20 cellular contexts compared by ENCODE assay signal in the genomic region with DNA sequence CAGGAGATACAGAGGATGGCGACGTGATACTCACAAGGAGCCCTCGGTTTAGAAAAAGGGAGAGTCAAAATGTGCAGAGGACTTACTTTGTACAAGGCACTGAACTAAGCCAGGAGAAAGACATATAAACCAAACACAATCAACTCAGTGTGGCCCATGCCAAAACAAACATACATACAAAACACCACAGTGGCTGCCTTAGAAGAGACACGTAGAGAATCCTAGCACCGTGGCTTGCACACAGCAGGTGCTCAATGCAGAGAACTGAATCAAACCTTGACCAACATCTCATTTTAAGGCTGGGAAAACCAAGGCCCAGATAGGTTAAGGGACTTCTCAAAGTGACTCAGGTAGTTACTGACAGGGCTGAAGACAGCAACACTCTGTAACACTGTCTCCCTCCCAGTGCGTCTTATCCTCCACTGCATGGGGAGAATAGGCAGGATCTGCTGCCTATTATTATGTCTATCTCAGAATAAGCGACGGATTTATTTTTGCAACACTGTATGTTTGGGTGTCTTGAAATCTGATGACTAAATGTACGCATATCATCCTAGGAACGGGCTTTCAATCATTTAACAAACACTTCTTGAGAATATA. TPM values are rescaled to one million over a fixed set of nuclear protein-coding genes. Genes with fewer than 3 reads are reported as not detected.
DNase-seq lines count a peak whose midpoint lies in the region; ATAC-seq and TF ChIP-seq lines count a peak whose summit lies in the region.
"Had no signal": no experiment of that assay in that cellular context is flagged by ENCODE, and none has a peak within 500 bp of the region (broad histone marks: within the 10 kb centered on the region; RNA-seq: fewer than 3 reads in every experiment).

No MANE protein-coding gene starts in this region.

- peaks cover 42% of the 10 kb centered on the region for H3K4me1 Mint-ChIP-seq in GM23338

- H3K27ac ChIP-seq in GM23338 (ENCODE audit: low read depth): peak overlapping the region; percentile 81
- no peak overlapping the region for H3K27ac ChIP-seq in PC-3 (ENCODE audit: low read length)
- H3K27ac ChIP-seq in heart left ventricle: peak overlapping the region in 11 of 12 donors; percentile 14 to 91 (median 46)
- peak overlapping the region; percentile 83 for H3K27ac ChIP-seq in rectal smooth muscle tissue (ENCODE audit: low read depth, low read length)
- H3K27ac ChIP-seq: skin epidermis had no signal

- BruUV-seq in PC-3 (replicated peaks; lab: Mats Ljungman, UMichigan): no TSS peak

- POLR2A ChIA-PET in PC-3 (lab: Charles Lee; ENCODE audit: unreplicated experiment): no interaction called here

- H3K4me3 ChIP-seq in GM23338 (no peak overlapping the region), PC-3 (ENCODE audit: low read length) (no peak overlapping the region), heart left ventricle (no peak overlapping the region), rectal smooth muscle tissue (ENCODE audit: low read length) (no peak overlapping the region), MG63 (no peak overlapping the region)
- H3K4me3 ChIP-seq: skin epidermis had no signal

- 42 to 45% (median 45%) methylated on average over 10 of the region's 10 CpGs for WGBS in heart left ventricle, 4 donors

- no peaks in the 10 kb centered on the region for H3K27me3 ChIP-seq in GM23338 (ENCODE audit: insufficient read depth)
- H3K27me3 ChIP-seq in PC-3 (ENCODE audit: low read length): no peaks in the 10 kb centered on the region
- no peaks in the 10 kb centered on the region for H3K27me3 ChIP-seq in heart left ventricle
- H3K27me3 ChIP-seq in rectal smooth muscle tissue (ENCODE audit: control insufficient read depth, insufficient read depth, low read length): no peaks in the 10 kb centered on the region
- no peaks in the 10 kb centered on the region for H3K27me3 ChIP-seq in MG63

- no peak overlapping the region; the same call in 2 of the 3 replicates for H3K4me3 Mint-ChIP-seq in GM23338
- H3K4me3 Mint-ChIP-seq: activated naive CD4-positive, alpha-beta T cell treated with anti-CD3 and anti-CD28 coated beads for 36 hours had no signal

- H3K36me3 Mint-ChIP-seq in GM23338 (ENCODE audit: low read depth): peaks cover 11% of the 10 kb centered on the region

- ATAC-seq in GM23338 (no peak), PC-3 (peak; percentile 55; the same call in 1 of the 2 replicates), heart left ventricle (peak in 2 of 4 donors; percentile 8 to 31), HG03520 (IDR thresholded peaks at IDR 0.05; ENCODE audit: unreplicated experiment) (no peak)

- H2AFZ ChIP-seq in GM23338 (no peak overlapping the region), PC-3 (ENCODE audit: low read length) (no peak overlapping the region)

- H3K27ac Mint-ChIP-seq in GM23338: peak overlapping the region; percentile 74
- H3K27ac Mint-ChIP-seq: activated naive CD4-positive, alpha-beta T cell treated with anti-CD3 and anti-CD28 coated beads for 36 hours had no signal

- peaks cover 3% of the 10 kb centered on the region; the same call in 2 of the 3 replicates for H3K9me3 Mint-ChIP-seq in GM23338

- H3K4me2 ChIP-seq in GM23338 (peak overlapping the region; percentile 37), PC-3 (ENCODE audit: low read length) (no peak overlapping the region)

- H4K20me1 ChIP-seq in GM23338 (replicated peaks; ENCODE audit: insufficient read depth): peaks cover 3% of the 10 kb centered on the region; the same call in 1 of the 2 replicates
- no peaks in the 10 kb centered on the region for H4K20me1 ChIP-seq in PC-3 (ENCODE audit: low read length)

- CTCF ChIA-PET in PC-3 (lab: Charles Lee): no interaction called here

- TF ChIP-seq CTCF in GM23338 (conservative IDR thresholded peaks at IDR 0.05; ENCODE audit: low read depth in 2 of 2) (no peak), PC-3 (conservative IDR thresholded peaks at IDR 0.05; ENCODE audit: low read depth, low read length) (no peak), heart left ventricle (IDR thresholded peaks at IDR 0.05) (no peak)

- H3F3A ChIP-seq in GM23338 (replicated peaks; ENCODE audit: low read depth): 0 out of 2 replicates have a peak, but pooled peaks cover 4% of the 10 kb centered on the region
- no peaks in the 10 kb centered on the region for H3F3A ChIP-seq in PC-3 (ENCODE audit: low read length, unreplicated experiment)

- no peak overlapping the region for H3K9ac ChIP-seq in PC-3 (ENCODE audit: low read length)
- H3K9ac ChIP-seq in rectal smooth muscle tissue (ENCODE audit: low read length): no peak overlapping the region

- H3K4me1 ChIP-seq in GM23338 (ENCODE audit: insufficient read depth) (peaks cover 49% of the 10 kb centered on the region), PC-3 (ENCODE audit: insufficient read depth, low read length) (peaks cover 6% of the 10 kb centered on the region), heart left ventricle (peaks cover 3 to 84% (median 49%) of the 10 kb centered on the region in 12 donors), rectal smooth muscle tissue (ENCODE audit: control insufficient read depth, insufficient read depth, low read length) (peaks cover 29% of the 10 kb centered on the region)

- H3K9me2 ChIP-seq in GM23338 (ENCODE audit: insufficient read depth) (no peaks in the 10 kb centered on the region), PC-3 (replicated peaks; ENCODE audit: low read length) (no peaks in the 10 kb centered on the region)

- intact Hi-C loops in PC-3 (cut with micrococcal nuclease) (no loop called here), heart left ventricle (cut with DNase I) (loop anchor here in 2 of 10 donors (10.0 kb wide), 2 partner anchors 45 to 65 kb away; no protein-coding TSS in a partner anchor)

- no peak for TF ChIP-seq POLR2A in heart left ventricle (IDR thresholded peaks at IDR 0.05)

- H3K79me2 ChIP-seq in GM23338 (replicated peaks; ENCODE audit: insufficient read depth) (peaks cover 88% of the 10 kb centered on the region), PC-3 (ENCODE audit: low read length) (no peaks in the 10 kb centered on the region)

- peaks cover 12% of the 10 kb centered on the region for H3K27me3 Mint-ChIP-seq in GM23338 (ENCODE audit: insufficient read depth, low read depth, poor library complexity)

- DNase-seq in GM23338 (ENCODE audit: low spot score): no peak
- DNase-seq in PC-3: peak; percentile 4
- DNase-seq in heart left ventricle: no peak
- DNase-seq in SKM-1 treated with dmso at 0.1 percent for 144 hours (lab: John Stamatoyannopoulos, UW; ENCODE audit: unreplicated experiment): no peak
- no peak for DNase-seq in NCI-H1694 (lab: John Stamatoyannopoulos, UW)
- no peak for DNase-seq in MG63
- DNase-seq: activated CD4-positive, alpha-beta T cell treated with anti-CD3 and anti-CD28 coated beads, Interleukin-2, amount 50 U/mL, for 48 hours; activated naive CD4-positive, alpha-beta T cell treated with anti-CD3 and anti-CD28 coated beads for 36 hours; activated T-cell treated with anti-CD3 and anti-CD28 coated beads, Interleukin-2, amount 50 U/mL, for 1 hour; anterior cingulate cortex; foreskin melanocyte; HCEC 1CT; Karpas-422; NCI-H1417 treated with DMSO at 0.1 percent for 48 hours; NCI-H446; stimulated activated CD4-positive, alpha-beta T cell treated with anti-CD3 and anti-CD28 coated beads, Interleukin-4, amount 100 ng/mL, for 1 hour; substantia nigra had no signal

- H3K9me3 ChIP-seq in PC-3 (ENCODE audit: low read length): no peaks in the 10 kb centered on the region
- peaks cover 0 to 11% (median 0%) of the 10 kb centered on the region in 12 donors for H3K9me3 ChIP-seq in heart left ventricle
- no peaks in the 10 kb centered on the region for H3K9me3 ChIP-seq in MG63

- 0 out of 2 replicates have a peak, but pooled peaks cover 4% of the 10 kb centered on the region for H3K36me3 ChIP-seq in GM23338 (ENCODE audit: insufficient read depth)
- no peaks in the 10 kb centered on the region for H3K36me3 ChIP-seq in PC-3 (ENCODE audit: low read depth, low read length)
- H3K36me3 ChIP-seq in heart left ventricle: no peaks in the 10 kb centered on the region
- no peaks in the 10 kb centered on the region for H3K36me3 ChIP-seq in rectal smooth muscle tissue (ENCODE audit: control insufficient read depth, insufficient read depth, low read length)
- no peaks in the 10 kb centered on the region for H3K36me3 ChIP-seq in MG63

TF ChIP-seq in GM23338, 12 proteins besides CTCF, POLR2A, EP300 and RAD21 (continues in another document):
- TF ChIP-seq ZNF114 (CRISPR knock-in tag; IDR thresholded peaks at IDR 0.05): no peak
- no peak for TF ChIP-seq POLR2AphosphoS5 (IDR thresholded peaks at IDR 0.05; ENCODE audit: low read depth)

RNA-seq across cellular contexts. Expression of a gene that starts 11.0 kb away (rescaled TPM):
- total RNA-seq in GM23338 (2014; rRNA removed; shearing (Covaris generic)): 35.9 and 47.7 TPM in 2 replicates
- polyA plus RNA-seq in GM23338 (2016; fragmentation: Nextera tagmentation; extraction: Ambion mirVana) (50.5 and 51.5 TPM in 2 replicates), heart left ventricle (100 to 1,000 TPM; 355 to 380 TPM)
- total RNA-seq in PC-3 (2014; rRNA removed) (3.7 and 4.1 TPM in 2 replicates), heart left ventricle (1,000 to 10,000 TPM in 5 of 9 donors, 100 to 1,000 TPM in 4; 380 to 1,440 (median 1,065) TPM)
- total RNA-seq in MG63 (2014; rRNA removed; shearing (Covaris generic); ENCODE audit: low replicate concordance): 0.03 TPM in 1 of 2 replicates, not detected in the other
